In the genomic region with DNA sequence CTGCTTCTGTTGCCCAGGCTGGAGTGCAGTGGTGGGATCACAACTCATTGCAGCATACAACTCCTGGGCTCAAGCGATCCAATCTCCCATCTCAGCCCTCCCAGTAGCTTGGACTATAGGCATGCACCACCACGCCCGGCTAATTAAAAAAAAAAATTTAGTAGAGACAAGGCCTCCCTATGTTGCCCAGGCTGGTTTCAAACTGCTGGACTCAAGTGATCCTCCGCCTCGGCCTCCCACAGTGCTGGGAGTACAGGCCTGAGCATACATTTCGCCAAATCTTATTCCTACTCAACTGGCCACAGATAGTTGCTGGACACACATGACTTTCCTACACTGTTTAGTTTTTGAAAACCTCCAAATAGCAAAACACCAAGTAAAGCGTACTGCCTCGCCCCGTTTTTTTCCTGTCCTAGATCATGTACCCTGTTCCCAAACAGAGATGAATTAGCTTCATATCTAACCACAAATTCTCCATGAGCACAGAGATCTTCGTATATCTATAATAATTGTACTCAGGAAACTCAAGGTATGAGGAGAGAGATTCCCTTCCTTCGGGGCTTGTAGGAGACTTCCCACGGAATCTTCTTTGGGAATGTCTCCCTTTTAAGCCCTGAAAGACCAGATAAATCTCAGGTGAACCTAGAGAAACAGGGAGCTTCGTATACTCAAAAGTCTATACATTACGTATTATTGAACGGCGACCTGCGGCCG, we compare ENCODE assay signal across 8 cellular contexts. TPM values are rescaled to one million over a fixed set of nuclear protein-coding genes. Genes with fewer than 3 reads are reported as not detected.
DNase-seq lines count a peak whose midpoint lies in the region; ATAC-seq and TF ChIP-seq lines count a peak whose summit lies in the region.

No MANE protein-coding gene starts in this region.

- intact Hi-C loops in left ventricle myocardium superior (cut with micrococcal nuclease): no loop called here

- no peaks in the 10 kb centered on the region for H3K27me3 Mint-ChIP-seq in activated naive CD8-positive, alpha-beta T cell treated with anti-CD3 and anti-CD28 coated beads, Interleukin-2, amount 50 U/mL, for 24 hours

- H3K27ac ChIP-seq in right atrium auricular region (peak overlapping the region; percentile 98 to 99), lung (ENCODE audit: low read depth in 1 of 2, low read length in 1 of 2) (peak overlapping the region in 1 of 2 donors; percentile 98)

- H3K27ac Mint-ChIP-seq in activated naive CD8-positive, alpha-beta T cell treated with anti-CD3 and anti-CD28 coated beads, Interleukin-2, amount 50 U/mL, for 24 hours: peak overlapping the region; percentile 92

- TF ChIP-seq CTCF in right atrium auricular region (IDR thresholded peaks at IDR 0.05): no peak
- TF ChIP-seq CTCF in lung (IDR thresholded peaks at IDR 0.05; ENCODE audit: control extremely low read depth, extremely low read depth): no peak

- peaks cover 15% of the 10 kb centered on the region for H3K36me3 Mint-ChIP-seq in activated naive CD8-positive, alpha-beta T cell treated with anti-CD3 and anti-CD28 coated beads, Interleukin-2, amount 50 U/mL, for 24 hours (ENCODE audit: low read depth)

- no peaks in the 10 kb centered on the region for H3K9me3 Mint-ChIP-seq in activated naive CD8-positive, alpha-beta T cell treated with anti-CD3 and anti-CD28 coated beads, Interleukin-2, amount 50 U/mL, for 24 hours

- no peaks in the 10 kb centered on the region for H3K27me3 ChIP-seq in right atrium auricular region
- H3K27me3 ChIP-seq in lung (ENCODE audit: control insufficient read depth, insufficient read depth): no peaks in the 10 kb centered on the region

- H3K4me1 Mint-ChIP-seq in activated naive CD8-positive, alpha-beta T cell treated with anti-CD3 and anti-CD28 coated beads, Interleukin-2, amount 50 U/mL, for 24 hours: peaks cover 27% of the 10 kb centered on the region

- H3K4me1 ChIP-seq in right atrium auricular region: peaks cover 0 to 26% of the 10 kb centered on the region in 2 donors
- H3K4me1 ChIP-seq in lung (ENCODE audit: control insufficient read depth in 2 of 2, insufficient read depth in 2 of 2, low read length in 2 of 2): peaks cover 1 to 12% of the 10 kb centered on the region in 2 donors

- 39 to 45% methylated on average over 18 of the region's 18 CpGs for WGBS in lung, 2 donors

- H3K4me3 ChIP-seq in right atrium auricular region (peak overlapping the region; percentile 92 to 96), lung (peak overlapping the region; percentile 91)

- ATAC-seq in left ventricle myocardium superior (no peak), lung (ENCODE audit: insufficient read depth, low FRiP score) (no peak), GM18502 (IDR thresholded peaks at IDR 0.05; ENCODE audit: poor library complexity, unreplicated experiment) (no peak)
- ATAC-seq in activated naive CD8-positive, alpha-beta T cell treated with anti-CD3 and anti-CD28 coated beads, Interleukin-2, amount 50 U/mL, for 24 hours: no peak

- H3K4me3 Mint-ChIP-seq in activated naive CD8-positive, alpha-beta T cell treated with anti-CD3 and anti-CD28 coated beads, Interleukin-2, amount 50 U/mL, for 24 hours: peak overlapping the region; percentile 97

- no peaks in the 10 kb centered on the region for H3K9me3 ChIP-seq in right atrium auricular region
- no peaks in the 10 kb centered on the region for H3K9me3 ChIP-seq in lung (ENCODE audit: control insufficient read depth in 2 of 2, insufficient read depth in 1 of 2, low read length in 1 of 2)

- H3K36me3 ChIP-seq in right atrium auricular region: no peaks in the 10 kb centered on the region
- H3K36me3 ChIP-seq in lung (ENCODE audit: control insufficient read depth in 2 of 2, insufficient read depth in 2 of 2, low read length in 2 of 2): no peaks in the 10 kb centered on the region

- no peak for DNase-seq in right atrium auricular region (ENCODE audit: low spot score)
- DNase-seq in left ventricle myocardium superior: no peak
- no peak for DNase-seq in activated naive CD8-positive, alpha-beta T cell treated with anti-CD3 and anti-CD28 coated beads, Interleukin-2, amount 50 U/mL, for 24 hours
- no peak for DNase-seq in lung (ENCODE audit: low spot score)
- no peak for DNase-seq in superior temporal gyrus (ENCODE audit: extremely low spot score)
- DNase-seq in HT-29 (ENCODE audit: low spot score): no peak
- no peak for DNase-seq in inferior parietal cortex (ENCODE audit: extremely low spot score)

RNA-seq across cellular contexts. Expression of a gene that starts 0.6 kb away (rescaled TPM):
- total RNA-seq in right atrium auricular region: 1 to 10 TPM; 8.0 to 9.5 TPM
- total RNA-seq in left ventricle myocardium superior: 7.5 TPM
- total RNA-seq in lung: 10 to 100 TPM in 1 of 2 donors, 1 to 10 TPM in 1; 7.3 to 11.1 TPM
- 1 to 10 TPM; 4.5 to 6.2 TPM for polyA plus RNA-seq in lung
- total RNA-seq in HT-29 (2014; rRNA removed; shearing (Covaris generic)): 6.4 and 6.8 TPM in 2 replicates

RNA-seq across cellular contexts. Expression of a gene that starts 44.8 kb away (rescaled TPM):
- total RNA-seq in right atrium auricular region (1 to 10 TPM; 1.9 to 3.3 TPM), left ventricle myocardium superior (2.5 TPM), lung (10 to 100 TPM in 1 of 2 donors, 1 to 10 TPM in 1; 5.7 to 18.8 TPM)
- polyA plus RNA-seq in lung: 1 to 10 TPM; 3.3 to 4.1 TPM
- 4.3 and 4.4 TPM in 2 replicates for total RNA-seq in HT-29 (2014; rRNA removed; shearing (Covaris generic))

RNA-seq across cellular contexts. Expression of a gene that starts 44.9 kb away (rescaled TPM):
- 10 to 100 TPM; 11.0 to 18.2 TPM for total RNA-seq in right atrium auricular region
- total RNA-seq in left ventricle myocardium superior: 29.2 TPM
- total RNA-seq in lung: 10 to 100 TPM; 12.4 to 18.3 TPM
- 10 to 100 TPM in 1 of 2 donors, 1 to 10 TPM in 1; 8.2 to 18.2 TPM for polyA plus RNA-seq in lung
- 38.3 and 53.6 TPM in 2 replicates for total RNA-seq in HT-29 (2014; rRNA removed; shearing (Covaris generic))

RNA-seq across cellular contexts. Expression of a gene that starts 59.5 kb away (rescaled TPM):
- total RNA-seq in right atrium auricular region (1 to 10 TPM; 2.8 to 3.5 TPM), left ventricle myocardium superior (2.0 TPM), lung (1 to 10 TPM; 1.3 to 2.8 TPM)
- 1 to 10 TPM; 1.6 to 2.0 TPM for polyA plus RNA-seq in lung
- total RNA-seq in HT-29 (2014; rRNA removed; shearing (Covaris generic)): 0.69 TPM in 1 of 2 replicates, not detected in the other
